In genomic region chr7:149868638-149869290, GRCh38 we compare ENCODE assay signal across 14 cellular contexts. TPM values are rescaled to one million over a fixed set of nuclear protein-coding genes. Genes with fewer than 3 reads are reported as not detected.
DNase-seq lines count a peak whose midpoint lies in the region; ATAC-seq, FAIRE-seq and TF ChIP-seq lines count a peak whose summit lies in the region.
"Had no signal": no experiment of that assay in that cellular context is flagged by ENCODE, and none has a peak within 500 bp of the region (broad histone marks: within the 10 kb centered on the region; RNA-seq: fewer than 3 reads in every experiment).

No MANE protein-coding gene starts in this region.

- peak; percentile 3 for DNase-seq in natural killer cell treated with Interleukin-12 subunit alpha and Interleukin-12 subunit beta and Interleukin-15 and Interleukin-18, amount 100 ng/mL, for 72 hours (ENCODE audit: low spot score)
- DNase-seq in natural killer cell (no peak), RWPE2 (ENCODE audit: low spot score) (peak; percentile 29), H1 (ENCODE audit: low read depth in 1 of 2, low spot score in 2 of 2) (no peak), thyroid gland (peak; percentile 68 to 86), PC-9 (no peak)
- DNase-seq: body of pancreas, dorsolateral prefrontal cortex, H7, heart right ventricle, NCI-H526 treated with DMSO at 0.1 percent for 48 hours had no signal

- H3K4me2 ChIP-seq in H1 (ENCODE audit: insufficient read depth in 1 of 2, low read depth in 2 of 2, low read length in 2 of 2) (no peak overlapping the region), PC-9 (no peak overlapping the region)

- H4K8ac ChIP-seq in H1 (ENCODE audit: extremely low read depth, insufficient read depth, low read length) = peak overlapping the region; percentile 45; the same call in 1 of the 2 replicates

- no peak overlapping the region for H3K18ac ChIP-seq in H1 (ENCODE audit: extremely low read depth, low read length)

- no peak overlapping the region for H4K91ac ChIP-seq in H1 (replicated peaks; ENCODE audit: insufficient read length, low read length)

- H2BK15ac ChIP-seq in H1 (ENCODE audit: low read length) = no peak overlapping the region

- no peaks in the 10 kb centered on the region for H3K27me3 Mint-ChIP-seq in natural killer cell treated with Interleukin-12 subunit alpha and Interleukin-12 subunit beta and Interleukin-15 and Interleukin-18, amount 100 ng/mL, for 72 hours
- H3K27me3 Mint-ChIP-seq in natural killer cell (ENCODE audit: low read depth in 2 of 2) = no peaks in the 10 kb centered on the region

- no peak overlapping the region for H2AK5ac ChIP-seq in H1 (ENCODE audit: low read depth, low read length)

- no peak overlapping the region for H2BK12ac ChIP-seq in H1 (ENCODE audit: low read depth, low read length)

- H3K9me3 ChIP-seq in RWPE2 (ENCODE audit: severe bottlenecking) = no peaks in the 10 kb centered on the region
- no peaks in the 10 kb centered on the region for H3K9me3 ChIP-seq in H1 (ENCODE audit: insufficient read depth in 2 of 2, low read depth in 1 of 2, low read length in 1 of 2)
- no peaks in the 10 kb centered on the region for H3K9me3 ChIP-seq in thyroid gland
- no peaks in the 10 kb centered on the region for H3K9me3 ChIP-seq in PC-9 (ENCODE audit: insufficient read depth, low read depth)
- H3K9me3 ChIP-seq: body of pancreas, heart right ventricle, Peyer's patch had no signal

- no peak overlapping the region for H3K27ac Mint-ChIP-seq in natural killer cell treated with Interleukin-12 subunit alpha and Interleukin-12 subunit beta and Interleukin-15 and Interleukin-18, amount 100 ng/mL, for 72 hours
- H3K27ac Mint-ChIP-seq in natural killer cell = no peak overlapping the region

- no peaks in the 10 kb centered on the region for H3K9me3 Mint-ChIP-seq in natural killer cell treated with Interleukin-12 subunit alpha and Interleukin-12 subunit beta and Interleukin-15 and Interleukin-18, amount 100 ng/mL, for 72 hours
- no peaks in the 10 kb centered on the region for H3K9me3 Mint-ChIP-seq in natural killer cell

- no peaks in the 10 kb centered on the region for H3K79me1 ChIP-seq in H1 (ENCODE audit: low read depth, low read length)

- peaks cover 7% of the 10 kb centered on the region; the same call in 1 of the 2 replicates for H3K23me2 ChIP-seq in H1 (ENCODE audit: low read depth, low read length)

- no peak for TF ChIP-seq RAD21 in H1 (IDR thresholded peaks at IDR 0.05 in 1 of 2, conservative IDR thresholded peaks at IDR 0.05 in 1 of 2; ENCODE audit: low read depth in 2 of 2, low read length in 2 of 2)

- no peaks in the 10 kb centered on the region for H4K20me1 ChIP-seq in H1 (replicated peaks in 1 of 2; ENCODE audit: control insufficient read depth in 1 of 2, insufficient read depth in 2 of 2, low read length in 2 of 2)
- no peaks in the 10 kb centered on the region for H4K20me1 ChIP-seq in PC-9 (ENCODE audit: insufficient read depth)

- no peaks in the 10 kb centered on the region for H3K36me3 Mint-ChIP-seq in natural killer cell treated with Interleukin-12 subunit alpha and Interleukin-12 subunit beta and Interleukin-15 and Interleukin-18, amount 100 ng/mL, for 72 hours
- H3K36me3 Mint-ChIP-seq in natural killer cell = no peaks in the 10 kb centered on the region

- POLR2A ChIA-PET in H1 (lab: Charles Lee; ENCODE audit: partially characterized antibody) (no interaction called here), PC-9 (lab: Charles Lee; ENCODE audit: unreplicated experiment) (no interaction called here)

- no peak overlapping the region for H2BK120ac ChIP-seq in H1 (replicated peaks; ENCODE audit: low read depth, low read length)

- no peak overlapping the region for H3K23ac ChIP-seq in H1 (ENCODE audit: insufficient read length)

- H3K4me1 Mint-ChIP-seq in natural killer cell treated with Interleukin-12 subunit alpha and Interleukin-12 subunit beta and Interleukin-15 and Interleukin-18, amount 100 ng/mL, for 72 hours (ENCODE audit: low read depth in 2 of 2) = peaks cover 36 to 48% of the 10 kb centered on the region in 2 donors
- H3K4me1 Mint-ChIP-seq in natural killer cell = peaks cover 48 to 51% of the 10 kb centered on the region in 2 donors

- peaks cover 19% of the 10 kb centered on the region; the same call in 1 of the 2 replicates for H3F3A ChIP-seq in PC-9 (ENCODE audit: insufficient read depth, low read depth)

- no peak overlapping the region for H3K4me3 ChIP-seq in RWPE2 (ENCODE audit: severe bottlenecking)
- no peak overlapping the region for H3K4me3 ChIP-seq in H1 (ENCODE audit: extremely low read depth in 1 of 4, insufficient read depth in 2 of 4, low read depth in 3 of 4, low read length in 4 of 4)
- H3K4me3 ChIP-seq in thyroid gland (replicated peaks in 1 of 3) = no peak overlapping the region
- no peak overlapping the region for H3K4me3 ChIP-seq in PC-9
- H3K4me3 ChIP-seq: body of pancreas, dorsolateral prefrontal cortex, heart right ventricle, Peyer's patch had no signal

- WGBS in H1 (ENCODE audit: extremely low coverage in 1 of 2, insufficient coverage in 1 of 2, insufficient read length in 1 of 2, insufficient replicate concordance in 2 of 2, low coverage in 1 of 2, low lambda C conversion rate in 2 of 2, missing lambda C conversion rate in 1 of 2), 2 experiments = 83% methylated on average over 7 of the region's 7 CpGs; no CpG with 5 or more reads in 1 of the 2 experiments
- WGBS in thyroid gland, 2 donors = 24 to 44% methylated on average over 3 to 5 of the region's 7 CpGs

- no peaks in the 10 kb centered on the region for H3K27me3 ChIP-seq in RWPE2 (ENCODE audit: insufficient read depth, poor library complexity, severe bottlenecking)
- peaks cover 0 to 6% (median 1%) of the 10 kb centered on the region in 4 experiments; a peak in 2 of 7 replicates for H3K27me3 ChIP-seq in H1 (replicated peaks in 1 of 4; ENCODE audit: control insufficient read depth in 3 of 4, extremely low read depth in 1 of 4, insufficient read depth in 3 of 4, low read length in 3 of 4)
- H3K27me3 ChIP-seq in thyroid gland = no peaks in the 10 kb centered on the region
- H3K27me3 ChIP-seq in PC-9 (ENCODE audit: insufficient read depth, low read depth) = no peaks in the 10 kb centered on the region
- H3K27me3 ChIP-seq: body of pancreas, dorsolateral prefrontal cortex, heart right ventricle, Peyer's patch had no signal

- no peak overlapping the region for H2BK5ac ChIP-seq in H1 (ENCODE audit: low read depth, low read length)

- H2AFZ ChIP-seq in H1 (ENCODE audit: low read length) = no peak overlapping the region
- H2AFZ ChIP-seq in PC-9 = no peak overlapping the region

- H4K5ac ChIP-seq in H1 (ENCODE audit: insufficient read length, low read depth, low read length) = no peak overlapping the region

- H3K9me2 ChIP-seq in PC-9 (ENCODE audit: insufficient read depth) = no peaks in the 10 kb centered on the region

- intact Hi-C loops in natural killer cell (cut with micrococcal nuclease) = no loop called here
- intact Hi-C loops in thyroid gland (cut with DNase I) = no loop called here
- intact Hi-C loops in PC-9 (cut with micrococcal nuclease; ENCODE audit: unreplicated experiment) = no loop called here

- CTCF ChIA-PET in H1 (lab: Charles Lee; ENCODE audit: partially characterized antibody) (interaction anchor here (1.2 to 5.5 kb wide), 7 partner anchors 8 to 72 kb away, joined by 3 to 60 read pairs (median 5); no protein-coding TSS in a partner anchor), PC-9 (lab: Charles Lee) (no interaction called here)

- no peak overlapping the region for H3K56ac ChIP-seq in H1 (replicated peaks; ENCODE audit: insufficient read length, low read depth, low read length)

- TF ChIP-seq EP300 in H1 (IDR thresholded peaks at IDR 0.05; ENCODE audit: borderline replicate concordance in 1 of 2, low read depth in 2 of 2, low read length in 2 of 2) = no peak

- no peak overlapping the region for H3K14ac ChIP-seq in H1 (ENCODE audit: insufficient read length)

- no peak overlapping the region for H2BK20ac ChIP-seq in H1 (ENCODE audit: low read length)

- no peak overlapping the region for H3K4ac ChIP-seq in H1 (replicated peaks; ENCODE audit: insufficient read length, low read depth, low read length)

- H3K79me2 ChIP-seq in H1 (ENCODE audit: control insufficient read depth in 1 of 2, insufficient read depth in 2 of 2, low read length in 2 of 2) (no peaks in the 10 kb centered on the region), PC-9 (ENCODE audit: low read depth) (no peaks in the 10 kb centered on the region)

- no peak for ATAC-seq in natural killer cell treated with Interleukin-12 subunit alpha and Interleukin-12 subunit beta and Interleukin-15 and Interleukin-18, amount 100 ng/mL, for 72 hours
- ATAC-seq in natural killer cell (no peak), RWPE2 (ENCODE audit: low read depth) (no peak), HG02798 (IDR thresholded peaks at IDR 0.05; ENCODE audit: poor library complexity, unreplicated experiment) (no peak), HG03095 (IDR thresholded peaks at IDR 0.05; ENCODE audit: unreplicated experiment) (no peak)
- ATAC-seq: body of pancreas, heart right ventricle had no signal

- FAIRE-seq in H1 (lab: Jason Lieb, UNC) = no peak

- H3K4me1 ChIP-seq in RWPE2 (ENCODE audit: insufficient read depth, poor library complexity, severe bottlenecking) (no peaks in the 10 kb centered on the region), H1 (replicated peaks in 1 of 4; ENCODE audit: control insufficient read depth in 3 of 4, insufficient read depth in 4 of 4, low read length in 3 of 4) (peaks cover 0 to 7% (median 4%) of the 10 kb centered on the region in 4 experiments; a peak in 4 of 7 replicates), thyroid gland (peaks cover 10 to 36% of the 10 kb centered on the region in 2 donors), PC-9 (replicated peaks; ENCODE audit: insufficient read depth) (peaks cover 5% of the 10 kb centered on the region; the same call in 1 of the 2 replicates)

- H3K36me3 ChIP-seq in RWPE2 (ENCODE audit: low read depth) (no peaks in the 10 kb centered on the region), H1 (ENCODE audit: control insufficient read depth in 2 of 4, insufficient read depth in 4 of 4, low read length in 3 of 4) (peaks cover 0 to 3% (median 0%) of the 10 kb centered on the region in 4 experiments; a peak in 2 of 8 replicates), thyroid gland (peaks cover 5 to 18% of the 10 kb centered on the region in 2 donors), PC-9 (ENCODE audit: low read depth) (no peaks in the 10 kb centered on the region)

- TF ChIP-seq POLR2A in H1 (IDR thresholded peaks at IDR 0.05; ENCODE audit: control extremely low read depth in 1 of 2, low read depth in 2 of 2, low read length in 2 of 2) (no peak), thyroid gland (IDR thresholded peaks at IDR 0.05) (no peak)

- H3K9ac ChIP-seq in H1 (replicated peaks in 1 of 4; ENCODE audit: extremely low read depth in 1 of 4, low read depth in 3 of 4, low read length in 3 of 4) = no peak overlapping the region

- TF ChIP-seq CTCF in natural killer cell (IDR thresholded peaks at IDR 0.05) (no peak), RWPE2 (IDR thresholded peaks at IDR 0.05; ENCODE audit: poor library complexity, severe bottlenecking) (no peak), H1 (IDR thresholded peaks at IDR 0.05; ENCODE audit: control extremely low read depth in 1 of 3, insufficient read depth in 1 of 3, low read depth in 1 of 3, low read length in 3 of 3) (no peak), thyroid gland (IDR thresholded peaks at IDR 0.05) (peak in 1 of 6 experiments; percentile 31), PC-9 (conservative IDR thresholded peaks at IDR 0.05) (no peak)

- H3K27ac ChIP-seq in RWPE2 (ENCODE audit: poor library complexity, severe bottlenecking) = no peak overlapping the region
- no peak overlapping the region for H3K27ac ChIP-seq in H1 (ENCODE audit: low read depth, low read length)
- H3K27ac ChIP-seq in thyroid gland = peak overlapping the region; percentile 66 to 77 (median 74)
- H3K27ac ChIP-seq in PC-9 = no peak overlapping the region
- H3K27ac ChIP-seq: body of pancreas had no signal

- no peak overlapping the region for H3K4me3 Mint-ChIP-seq in natural killer cell treated with Interleukin-12 subunit alpha and Interleukin-12 subunit beta and Interleukin-15 and Interleukin-18, amount 100 ng/mL, for 72 hours
- no peak overlapping the region for H3K4me3 Mint-ChIP-seq in natural killer cell

- BruUV-seq in PC-9 (replicated peaks; lab: Mats Ljungman, UMichigan) = no TSS peak

RNA-seq across cellular contexts. Expression of gene ATP6V0E2, which starts 5.0 kb away (rescaled TPM):
- total RNA-seq in natural killer cell treated with Interleukin-12 subunit alpha and Interleukin-12 subunit beta and Interleukin-15 and Interleukin-18, amount 100 ng/mL, for 72 hours = 10 to 100 TPM; 32.6 to 64.3 TPM
- total RNA-seq in natural killer cell (10 to 100 TPM; 23.2 to 39.4 (median 34.9) TPM), thyroid gland (100 to 1,000 TPM in 2 of 4 donors, 10 to 100 TPM in 2; 43.1 to 113 (median 78.9) TPM), PC-9 (2021) (35.6 and 40.7 TPM in 2 replicates)
- total RNA-seq in H1 (2021; fragmentation: NEBNext Ultra II Directional; extraction: Animal tissue kit (Norgen Biotek cat#: 25700)) = 26.1 and 30.7 TPM in 2 replicates
- polyA plus RNA-seq in H1 (2011; rRNA removed) = 47.9 and 75.1 TPM in 2 replicates
- polyA plus RNA-seq in H1 (2011; cell fraction: cytosol; rRNA removed) = 28.2 TPM
- polyA plus RNA-seq in H1 (2011; cell fraction: nucleus; rRNA removed) = 25.4 TPM
- polyA plus RNA-seq in H1 (2012, experiment 1 of 2) = 22.2 to 32.2 TPM (median 29.6 TPM) in 4 replicates
- polyA plus RNA-seq in H1 (2012, experiment 2 of 2) = 34.8 TPM
- polyA plus RNA-seq in H1 (2013, experiment 1 of 2) = 22.2 TPM
- 25.2 TPM for polyA plus RNA-seq in H1 (2013, experiment 2 of 2)
- 8.1 and 10.5 TPM in 2 replicates for polyA minus RNA-seq in H1 (2011; rRNA and poly(A)+ RNA removed)
- 13.7 TPM for polyA minus RNA-seq in H1 (2011; cell fraction: cytosol; rRNA and poly(A)+ RNA removed)
- polyA minus RNA-seq in H1 (2011; cell fraction: nucleus; rRNA and poly(A)+ RNA removed) = 9.2 TPM

RNA-seq across cellular contexts. Expression of gene ZNF862, which starts 30.6 kb away (rescaled TPM):
- 10 to 100 TPM; 18.8 to 19.1 TPM for total RNA-seq in natural killer cell treated with Interleukin-12 subunit alpha and Interleukin-12 subunit beta and Interleukin-15 and Interleukin-18, amount 100 ng/mL, for 72 hours
- total RNA-seq in natural killer cell (10 to 100 TPM; 21.4 to 28.9 (median 21.7) TPM), thyroid gland (10 to 100 TPM; 23.6 to 53.7 (median 39.3) TPM), PC-9 (2021) (42.4 and 43.6 TPM in 2 replicates)
- 2.5 and 3.9 TPM in 2 replicates for total RNA-seq in H1 (2021; fragmentation: NEBNext Ultra II Directional; extraction: Animal tissue kit (Norgen Biotek cat#: 25700))
- 1.8 and 2.8 TPM in 2 replicates for polyA plus RNA-seq in H1 (2011; rRNA removed)
- 2.4 TPM for polyA plus RNA-seq in H1 (2011; cell fraction: cytosol; rRNA removed)
- 9.0 TPM for polyA plus RNA-seq in H1 (2011; cell fraction: nucleus; rRNA removed)
- 1.8 to 3.1 TPM (median 2.4 TPM) in 4 replicates for polyA plus RNA-seq in H1 (2012, experiment 1 of 2)
- polyA plus RNA-seq in H1 (2012, experiment 2 of 2) = 0.62 TPM
- 1.1 TPM for polyA plus RNA-seq in H1 (2013, experiment 1 of 2)
- polyA plus RNA-seq in H1 (2013, experiment 2 of 2) = 1.2 TPM
- polyA minus RNA-seq in H1 (2011; rRNA and poly(A)+ RNA removed) = 4.0 and 5.4 TPM in 2 replicates
- 1.5 TPM for polyA minus RNA-seq in H1 (2011; cell fraction: cytosol; rRNA and poly(A)+ RNA removed)
- 8.9 TPM for polyA minus RNA-seq in H1 (2011; cell fraction: nucleus; rRNA and poly(A)+ RNA removed)

Comparison
In these comparisons a context has a peak if more than half of its experiments do, and no peak if none do; other contexts are left out.
1. DNase-seq: peak in natural killer cell treated with Interleukin-12 subunit alpha and Interleukin-12 subunit beta and Interleukin-15 and Interleukin-18, amount 100 ng/mL, for 72 hours (single experiment), RWPE2 (single experiment) and thyroid gland (2 of 2); none in natural killer cell (single experiment), H1 (0 of 2) and PC-9 (0 of 2).
2. H3K27ac ChIP-seq: peak in thyroid gland (3 of 3); none in RWPE2 (single experiment), H1 (single experiment) and PC-9 (single experiment).